ENCODE assay signal across 23 cellular contexts in the genomic region with DNA sequence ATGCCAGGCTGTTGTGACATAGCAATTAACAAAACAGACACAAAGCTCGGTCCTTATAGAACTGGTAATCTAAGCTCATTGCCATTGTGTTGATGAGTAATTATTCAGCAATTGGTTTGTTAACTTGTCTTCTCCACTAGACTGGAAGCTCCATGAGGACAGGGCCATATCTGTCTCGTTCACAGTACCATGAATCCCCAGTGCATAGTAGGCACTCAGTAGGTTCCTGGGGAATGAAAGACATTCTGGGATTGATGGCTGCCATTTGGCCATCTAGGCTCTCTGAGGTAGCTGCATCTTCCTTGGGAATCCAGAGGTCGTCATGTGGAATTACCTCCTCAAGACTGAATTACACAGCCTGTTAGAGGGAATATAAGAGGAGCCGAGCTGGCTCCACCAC.
A peak's percentile ranks its signal among the peaks of the same experiment; 100 is the strongest.
DNase-seq lines count a peak whose midpoint lies in the region; ATAC-seq, FAIRE-seq and TF ChIP-seq lines count a peak whose summit lies in the region.
"Had no signal": no experiment of that assay in that cellular context is flagged by ENCODE, and none has a peak within 500 bp of the region (broad histone marks: within the 10 kb centered on the region; RNA-seq: fewer than 3 reads in every experiment).

No MANE protein-coding gene starts in this region.

- H3K27me3 Mint-ChIP-seq in dendritic cell treated with granulocyte-macrophage colony-stimulating factor and Interleukin-4, amounts not matched to agents 40 ng/mL and 50 ng/mL, for 4 days, result no peaks in the 10 kb centered on the region
- H3K27me3 Mint-ChIP-seq in stimulated activated naive B cell treated with anti-CD40 and anti-IgM and Interleukin-4, amounts not matched to agents 10 μg/mL and 1 μg/mL and 100 μg/mL, for 72 hours, result no peaks in the 10 kb centered on the region
- H3K27me3 Mint-ChIP-seq in immature natural killer cell (ENCODE audit: low read depth in 3 of 3), result peaks cover 2 to 14% (median 5%) of the 10 kb centered on the region in 3 donors
- H3K27me3 Mint-ChIP-seq: CD4-positive, alpha-beta T cell had no signal

- no peaks in the 10 kb centered on the region for H3K27me3 ChIP-seq in DND-41 (ENCODE audit: insufficient read depth, low read length, poor library complexity)
- H3K27me3 ChIP-seq: BLaER1, MG63, SJCRH30 had no signal

- ATAC-seq in activated naive CD4-positive, alpha-beta T cell treated with anti-CD3 and anti-CD28 coated beads, Interleukin-2, amount 50 U/mL, for 72 hours, result no peak
- ATAC-seq in DND-41 (ENCODE audit: insufficient read depth, low read depth), result no peak
- ATAC-seq in stimulated activated naive B cell treated with anti-CD40 and anti-IgM and Interleukin-4, amounts not matched to agents 10 μg/mL and 1 μg/mL and 100 μg/mL, for 72 hours (replicated peaks), result no peak
- ATAC-seq: PC-3, Right ventricle myocardium inferior had no signal

- H3K36me3 ChIP-seq in DND-41 (ENCODE audit: insufficient read depth, low read length), result peaks cover 81% of the 10 kb centered on the region
- H3K36me3 ChIP-seq: MG63, SJCRH30 had no signal

- no peak overlapping the region for H3K9ac ChIP-seq in DND-41 (ENCODE audit: low read depth, low read length)
- H3K9ac ChIP-seq: BLaER1 had no signal

- peak overlapping the region; percentile 14; the same call in 1 of the 2 replicates for H3K27ac ChIP-seq in DND-41 (ENCODE audit: low read length)
- H3K27ac ChIP-seq: BLaER1, SJCRH30 had no signal

- no peak for FAIRE-seq in GM19239 (lab: Jason Lieb, UNC)
- FAIRE-seq: D721Med, GM18507 had no signal

- H3K4me3 ChIP-seq in DND-41 (ENCODE audit: low read depth in 1 of 2, low read length in 2 of 2), result no peak overlapping the region
- H3K4me3 ChIP-seq: BLaER1, MG63, SJCRH30 had no signal

- peaks cover 98% of the 10 kb centered on the region for H3K79me2 ChIP-seq in DND-41 (ENCODE audit: insufficient read depth, low read length)

- no peak overlapping the region for H2AFZ ChIP-seq in DND-41 (ENCODE audit: low read depth, low read length)

- no peak overlapping the region for H3K4me2 ChIP-seq in DND-41 (ENCODE audit: insufficient read depth, low read length)
- H3K4me2 ChIP-seq: BLaER1 had no signal

- no peak overlapping the region for H3K4me3 Mint-ChIP-seq in dendritic cell treated with granulocyte-macrophage colony-stimulating factor and Interleukin-4, amounts not matched to agents 40 ng/mL and 50 ng/mL, for 4 days
- no peak overlapping the region for H3K4me3 Mint-ChIP-seq in stimulated activated naive B cell treated with anti-CD40 and anti-IgM and Interleukin-4, amounts not matched to agents 10 μg/mL and 1 μg/mL and 100 μg/mL, for 72 hours
- peak overlapping the region in 1 of 5 donors; percentile 24 for H3K4me3 Mint-ChIP-seq in immature natural killer cell
- H3K4me3 Mint-ChIP-seq: CD4-positive, alpha-beta T cell had no signal

- intact Hi-C loops in dendritic cell treated with granulocyte-macrophage colony-stimulating factor and Interleukin-4, amounts not matched to agents 40 ng/mL and 50 ng/mL, for 4 days (cut with micrococcal nuclease), result no loop called here

- H3K27ac Mint-ChIP-seq in activated naive CD4-positive, alpha-beta T cell treated with anti-CD3 and anti-CD28 coated beads, Interleukin-2, amount 50 U/mL, for 72 hours, result peak overlapping the region; percentile 42 to 68
- H3K27ac Mint-ChIP-seq in dendritic cell treated with granulocyte-macrophage colony-stimulating factor and Interleukin-4, amounts not matched to agents 40 ng/mL and 50 ng/mL, for 4 days, result peak overlapping the region; percentile 25
- H3K27ac Mint-ChIP-seq in stimulated activated naive B cell treated with anti-CD40 and anti-IgM and Interleukin-4, amounts not matched to agents 10 μg/mL and 1 μg/mL and 100 μg/mL, for 72 hours, result peak overlapping the region; percentile 87
- peak overlapping the region in 3 of 6 donors; percentile 4 to 39 (median 11) for H3K27ac Mint-ChIP-seq in immature natural killer cell
- H3K27ac Mint-ChIP-seq: CD4-positive, alpha-beta T cell had no signal

- H3K9me3 Mint-ChIP-seq in activated naive CD4-positive, alpha-beta T cell treated with anti-CD3 and anti-CD28 coated beads, Interleukin-2, amount 50 U/mL, for 72 hours, result peaks cover 0 to 5% of the 10 kb centered on the region in 2 donors
- no peaks in the 10 kb centered on the region for H3K9me3 Mint-ChIP-seq in dendritic cell treated with granulocyte-macrophage colony-stimulating factor and Interleukin-4, amounts not matched to agents 40 ng/mL and 50 ng/mL, for 4 days
- H3K9me3 Mint-ChIP-seq in stimulated activated naive B cell treated with anti-CD40 and anti-IgM and Interleukin-4, amounts not matched to agents 10 μg/mL and 1 μg/mL and 100 μg/mL, for 72 hours, result peaks cover 3 to 4% of the 10 kb centered on the region in 2 donors
- H3K9me3 Mint-ChIP-seq in immature natural killer cell, result no peaks in the 10 kb centered on the region
- H3K9me3 Mint-ChIP-seq: CD4-positive, alpha-beta T cell had no signal

- H4K20me1 ChIP-seq in DND-41 (ENCODE audit: insufficient read depth, low read length), result peaks cover 79% of the 10 kb centered on the region

- peaks cover 11% of the 10 kb centered on the region; the same call in 1 of the 2 replicates for H3K4me1 ChIP-seq in DND-41 (ENCODE audit: insufficient read depth, low read length)

- no peak for DNase-seq in activated naive CD4-positive, alpha-beta T cell treated with anti-CD3 and anti-CD28 coated beads, Interleukin-2, amount 50 U/mL, for 72 hours (ENCODE audit: low spot score in 2 of 2)
- no peak for DNase-seq in activated naive CD4-positive, alpha-beta T cell (lab: John Stamatoyannopoulos, UW)
- DNase-seq in DND-41, result no peak
- DNase-seq in stimulated activated naive B cell treated with anti-CD40 and anti-IgM and Interleukin-4, amounts not matched to agents 10 μg/mL and 1 μg/mL and 100 μg/mL, for 72 hours, result no peak
- no peak for DNase-seq in GM19239 (ENCODE audit: insufficient read length, low spot score)
- no peak for DNase-seq in immature natural killer cell
- DNase-seq: CD4-positive, alpha-beta T cell; GOT3; HCEC 1CT; KG1; MG63; NCI-H1105 treated with DMSO at 0.1 percent for 48 hours; NCI-H2029; NCI-H446; NCI-H524 treated with DMSO at 0.1 percent for 48 hours; NCI-H774; PC-3; SJCRH30 had no signal

- H3K36me3 Mint-ChIP-seq in activated naive CD4-positive, alpha-beta T cell treated with anti-CD3 and anti-CD28 coated beads, Interleukin-2, amount 50 U/mL, for 72 hours, result peaks cover 2 to 16% of the 10 kb centered on the region in 2 donors
- peaks cover 59% of the 10 kb centered on the region for H3K36me3 Mint-ChIP-seq in dendritic cell treated with granulocyte-macrophage colony-stimulating factor and Interleukin-4, amounts not matched to agents 40 ng/mL and 50 ng/mL, for 4 days (ENCODE audit: low read depth)
- H3K36me3 Mint-ChIP-seq in stimulated activated naive B cell treated with anti-CD40 and anti-IgM and Interleukin-4, amounts not matched to agents 10 μg/mL and 1 μg/mL and 100 μg/mL, for 72 hours, result peaks cover 40 to 63% of the 10 kb centered on the region in 2 donors
- H3K36me3 Mint-ChIP-seq in immature natural killer cell, result no peaks in the 10 kb centered on the region

- TF ChIP-seq CTCF in DND-41 (IDR thresholded peaks at IDR 0.05; ENCODE audit: borderline replicate concordance, extremely low read depth, low read length, poor library complexity, severe bottlenecking), result no peak

- H3K4me1 Mint-ChIP-seq in dendritic cell treated with granulocyte-macrophage colony-stimulating factor and Interleukin-4, amounts not matched to agents 40 ng/mL and 50 ng/mL, for 4 days (ENCODE audit: low read depth), result peaks cover 87% of the 10 kb centered on the region
- H3K4me1 Mint-ChIP-seq in stimulated activated naive B cell treated with anti-CD40 and anti-IgM and Interleukin-4, amounts not matched to agents 10 μg/mL and 1 μg/mL and 100 μg/mL, for 72 hours, result peaks cover 48 to 73% of the 10 kb centered on the region in 2 donors
- H3K4me1 Mint-ChIP-seq in immature natural killer cell, result peaks cover 75 to 89% of the 10 kb centered on the region in 2 donors

- H3K9me3 ChIP-seq in DND-41 (ENCODE audit: insufficient read depth, low read length, severe bottlenecking), result peaks cover 7% of the 10 kb centered on the region
- H3K9me3 ChIP-seq: MG63, SJCRH30 had no signal
